In the genomic region with DNA sequence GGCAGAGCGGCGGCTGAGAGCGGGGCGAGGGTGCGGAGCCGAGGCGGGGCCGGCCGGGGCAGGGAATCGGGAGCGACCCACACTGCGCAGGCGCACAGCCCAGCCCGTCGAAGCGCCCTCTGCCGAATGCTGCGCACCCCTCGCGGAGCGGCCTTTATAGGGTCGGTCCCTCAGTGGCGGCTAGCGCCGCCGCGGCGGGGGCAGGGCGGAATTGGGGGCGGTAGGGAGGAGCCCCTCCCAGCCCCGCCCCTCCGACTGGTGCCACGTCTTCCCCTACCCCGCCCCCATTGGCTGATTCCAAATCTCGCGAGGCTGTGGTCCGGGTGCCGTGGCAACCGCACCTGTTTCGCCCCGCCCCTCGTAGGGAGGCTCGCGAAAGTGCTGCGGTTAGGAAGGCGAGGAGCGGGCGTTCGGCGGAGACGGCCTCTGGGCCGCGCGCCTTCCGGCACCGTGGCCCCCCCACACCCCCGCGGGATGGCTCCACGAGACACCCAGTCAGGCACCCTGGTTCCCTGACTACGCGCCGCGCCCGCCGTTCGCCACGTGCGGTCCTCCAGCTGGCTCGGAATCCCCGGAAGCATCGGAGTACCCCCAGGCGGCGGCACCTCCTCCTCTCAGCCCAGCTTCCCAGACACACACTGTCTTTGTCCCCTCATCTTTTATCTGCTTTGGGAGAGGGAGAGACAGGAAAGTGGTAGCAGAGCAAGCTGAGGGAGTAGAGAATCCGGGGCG, we compare ENCODE assay signal across 8 cellular contexts. TPM values are rescaled to one million over a fixed set of nuclear protein-coding genes. Genes with fewer than 3 reads are reported as not detected.
DNase-seq lines count a peak whose midpoint lies in the region; TF ChIP-seq lines count a peak whose summit lies in the region.

TSS of gene EHD1 (minus strand) at position 128 of the 732 bp plus-strand sequence. CDS start 157 bp downstream, outside the sequence.

- DNase-seq in HFFc6 = peak; percentile 94
- peak; percentile 98 for DNase-seq in NAMALWA (ENCODE audit: low spot score)
- peak; percentile 95 for DNase-seq in SK-N-DZ (ENCODE audit: low spot score)
- peak; percentile 100 for DNase-seq in activated naive CD4-positive, alpha-beta T cell treated with anti-CD3 and anti-CD28 coated beads, Interleukin-2, amount 10 ng/mL, durations not matched to agents 7 days and 5 days
- peak; percentile 99 for DNase-seq in germinal center (ENCODE audit: low spot score)
- peak; percentile 87 to 99 (median 98) for DNase-seq in nucleus accumbens (lab: John Stamatoyannopoulos, UW)
- peak; percentile 99 to 100 for DNase-seq in suprapubic skin (ENCODE audit: low spot score in 2 of 2)

- CTCF ChIA-PET in activated naive CD4-positive, alpha-beta T cell treated with anti-CD3 and anti-CD28 coated beads, Interleukin-2, amount 10 ng/mL, durations not matched to agents 7 days and 5 days (lab: Charles Lee) = interaction anchor here (1.9 to 31.5 kb wide), 3 partner anchors 14 to 29 kb away, joined by 5 to 592 read pairs (median 145); partner anchors contain the start of gene CDC42BPG

- H3K36me3 ChIP-seq in suprapubic skin = peaks cover 10% of the 10 kb centered on the region

- no peaks in the 10 kb centered on the region for H3K9me3 ChIP-seq in suprapubic skin

- TF ChIP-seq EP300 in suprapubic skin (IDR thresholded peaks at IDR 0.05) = no peak

- TF ChIP-seq CTCF in HFFc6 (IDR thresholded peaks at IDR 0.05) (peak; percentile 76), suprapubic skin (IDR thresholded peaks at IDR 0.05) (peak in 1 of 2 donors; percentile 69)

- peaks cover 74% of the 10 kb centered on the region for H3K4me1 ChIP-seq in suprapubic skin

- H3K27me3 Mint-ChIP-seq in HFFc6 (ENCODE audit: insufficient read depth) = peaks cover 14% of the 10 kb centered on the region
- H3K27me3 Mint-ChIP-seq in activated naive CD4-positive, alpha-beta T cell treated with anti-CD3 and anti-CD28 coated beads, Interleukin-2, amount 10 ng/mL, durations not matched to agents 7 days and 5 days = no peaks in the 10 kb centered on the region

- H3K27ac Mint-ChIP-seq in HFFc6 = peak within 1 kb of the TSS; percentile 91
- peak within 1 kb of the TSS; percentile 98 for H3K27ac Mint-ChIP-seq in activated naive CD4-positive, alpha-beta T cell treated with anti-CD3 and anti-CD28 coated beads, Interleukin-2, amount 10 ng/mL, durations not matched to agents 7 days and 5 days

- WGBS in suprapubic skin = under 1% methylated on average over 41 of the region's 75 CpGs

- TF ChIP-seq POLR2A in suprapubic skin (IDR thresholded peaks at IDR 0.05) = peak; percentile 92 to 98

- H3K9me3 Mint-ChIP-seq in HFFc6 = no peaks in the 10 kb centered on the region
- H3K9me3 Mint-ChIP-seq in activated naive CD4-positive, alpha-beta T cell treated with anti-CD3 and anti-CD28 coated beads, Interleukin-2, amount 10 ng/mL, durations not matched to agents 7 days and 5 days = no peaks in the 10 kb centered on the region

- H3K27me3 ChIP-seq in suprapubic skin = no peaks in the 10 kb centered on the region

- H3K4me3 ChIP-seq in GM08714 (ENCODE audit: low read length) = peak within 1 kb of the TSS; percentile 81
- peak within 1 kb of the TSS; percentile 95 for H3K4me3 ChIP-seq in suprapubic skin

- H3K4me3 Mint-ChIP-seq in HFFc6 = peak within 1 kb of the TSS; percentile 99
- peak within 1 kb of the TSS; percentile 99 for H3K4me3 Mint-ChIP-seq in activated naive CD4-positive, alpha-beta T cell treated with anti-CD3 and anti-CD28 coated beads, Interleukin-2, amount 10 ng/mL, durations not matched to agents 7 days and 5 days

- H3K36me3 Mint-ChIP-seq in HFFc6 (ENCODE audit: low read depth) = peaks cover 35% of the 10 kb centered on the region
- H3K36me3 Mint-ChIP-seq in activated naive CD4-positive, alpha-beta T cell treated with anti-CD3 and anti-CD28 coated beads, Interleukin-2, amount 10 ng/mL, durations not matched to agents 7 days and 5 days = peaks cover 34% of the 10 kb centered on the region

- H3K27ac ChIP-seq in suprapubic skin = peak within 1 kb of the TSS; percentile 90

- peaks cover 53% of the 10 kb centered on the region for H3K4me1 Mint-ChIP-seq in HFFc6 (ENCODE audit: low read depth)
- H3K4me1 Mint-ChIP-seq in activated naive CD4-positive, alpha-beta T cell treated with anti-CD3 and anti-CD28 coated beads, Interleukin-2, amount 10 ng/mL, durations not matched to agents 7 days and 5 days = peaks cover 61% of the 10 kb centered on the region

RNA-seq across cellular contexts. Expression of gene EHD1, which starts in this region (rescaled TPM):
- total RNA-seq in HFFc6 (2021; fragmentation: NEBNext Ultra II Directional; extraction: Animal tissue kit (Norgen Biotek cat#: 25700)) = 100 to 1,000 TPM; 189 to 227 (median 197) TPM
- 28.2 TPM in 2 replicates for polyA plus RNA-seq in SK-N-DZ (2014; cell fraction: cytosol; rRNA removed)
- polyA plus RNA-seq in SK-N-DZ (2014; cell fraction: nucleus; rRNA removed) = 8.5 and 14.2 TPM in 2 replicates
- 10 to 100 TPM; 47.8 to 85.4 (median 76.8) TPM for total RNA-seq in suprapubic skin

Comparison
In these comparisons a context has a peak if more than half of its experiments do, and no peak if none do; other contexts are left out.
1. Peak in every context shown above with its lines: DNase-seq, H3K4me3 ChIP-seq and H3K27ac ChIP-seq.